ENCODE assay signal across 14 cellular contexts in the genomic region with DNA sequence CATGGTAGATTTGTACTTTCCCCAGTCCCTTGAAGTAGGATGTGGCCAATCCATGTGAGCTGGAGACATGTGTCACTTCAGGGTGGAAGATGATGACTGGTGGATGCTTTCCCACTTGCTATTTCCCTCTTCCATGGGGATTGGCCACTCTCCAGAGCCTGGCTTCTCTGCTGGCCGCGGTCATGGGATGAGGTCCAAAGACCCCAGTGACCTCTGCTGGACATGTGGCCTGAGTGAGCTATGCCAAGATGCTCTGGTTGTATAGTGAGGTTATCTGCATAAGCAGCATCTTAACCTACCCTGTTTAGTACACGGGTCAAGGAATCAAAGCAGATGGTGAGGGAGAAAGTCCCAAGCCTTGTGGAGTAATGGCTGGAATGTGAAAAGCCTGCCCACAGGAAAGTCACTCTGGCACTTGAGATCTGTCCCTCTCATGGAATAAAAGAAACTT. TPM values are rescaled to one million over a fixed set of nuclear protein-coding genes. Genes with fewer than 3 reads are reported as not detected.
A peak's percentile ranks its signal among the peaks of the same experiment; 100 is the strongest.
DNase-seq lines count a peak whose midpoint lies in the region; ATAC-seq and TF ChIP-seq lines count a peak whose summit lies in the region.
"Had no signal": no experiment of that assay in that cellular context is flagged by ENCODE, and none has a peak within 500 bp of the region (broad histone marks: within the 10 kb centered on the region; RNA-seq: fewer than 3 reads in every experiment).

No MANE protein-coding gene starts in this region.

- POLR2A ChIA-PET in T-cell (lab: Charles Lee) = no interaction called here

- no peaks in the 10 kb centered on the region for H3K4me1 ChIP-seq in liver (ENCODE audit: control insufficient read depth in 4 of 4, insufficient read depth in 4 of 4, low read length in 3 of 4)
- peaks cover 68% of the 10 kb centered on the region for H3K4me1 ChIP-seq in suprapubic skin
- no peaks in the 10 kb centered on the region for H3K4me1 ChIP-seq in colonic mucosa

- H3K4me3 ChIP-seq in MG63 = no peak overlapping the region
- H3K4me3 ChIP-seq in liver (ENCODE audit: low read depth in 1 of 3, low read length in 3 of 3) = no peak overlapping the region
- no peak overlapping the region for H3K4me3 ChIP-seq in suprapubic skin
- no peak overlapping the region for H3K4me3 ChIP-seq in colonic mucosa

- TF ChIP-seq CTCF in liver (IDR thresholded peaks at IDR 0.05; ENCODE audit: low read depth, low read length, missing input control) = no peak
- no peak for TF ChIP-seq CTCF in suprapubic skin (IDR thresholded peaks at IDR 0.05)
- no peak for TF ChIP-seq CTCF in colonic mucosa (IDR thresholded peaks at IDR 0.05)

- H3K9me3 ChIP-seq in MG63 (no peaks in the 10 kb centered on the region), liver (ENCODE audit: control insufficient read depth in 4 of 4, low read length in 3 of 4) (no peaks in the 10 kb centered on the region), suprapubic skin (no peaks in the 10 kb centered on the region), colonic mucosa (no peaks in the 10 kb centered on the region)

- WGBS in liver = 48% methylated on average over 3 of the region's 3 CpGs
- WGBS in suprapubic skin = 43% methylated on average over 3 of the region's 3 CpGs

- TF ChIP-seq EP300 in suprapubic skin (IDR thresholded peaks at IDR 0.05) = no peak

- H3K27me3 ChIP-seq in MG63 (no peaks in the 10 kb centered on the region), liver (ENCODE audit: control insufficient read depth in 4 of 4, insufficient read depth in 4 of 4, low read length in 3 of 4) (no peaks in the 10 kb centered on the region), suprapubic skin (no peaks in the 10 kb centered on the region), colonic mucosa (no peaks in the 10 kb centered on the region)

- H3K36me3 Mint-ChIP-seq in T-cell = no peaks in the 10 kb centered on the region
- H3K36me3 Mint-ChIP-seq: CD4-positive, alpha-beta memory T cell had no signal

- peaks cover 0 to 15% of the 10 kb centered on the region in 2 donors for H3K27me3 Mint-ChIP-seq in T-cell

- H3K4me1 Mint-ChIP-seq in T-cell = no peaks in the 10 kb centered on the region
- H3K4me1 Mint-ChIP-seq: CD4-positive, alpha-beta memory T cell had no signal

- ATAC-seq in HG03460 (IDR thresholded peaks at IDR 0.05; ENCODE audit: unreplicated experiment) = no peak
- no peak for ATAC-seq in T-cell (replicated peaks in 1 of 4)

- CTCF ChIA-PET in T-cell (lab: Charles Lee) = no interaction called here

- DNase-seq in MG63 = peak; percentile 70
- peak; percentile 55 for DNase-seq in cerebellar cortex (ENCODE audit: low spot score)
- no peak for DNase-seq in suprapubic skin (ENCODE audit: low spot score in 2 of 2)
- no peak for DNase-seq in colonic mucosa
- DNase-seq in middle frontal gyrus (ENCODE audit: extremely low spot score, low spot score) = no peak
- DNase-seq in T-cell = no peak
- DNase-seq: activated CD4-positive, CD25-positive, alpha-beta regulatory T cell treated with anti-CD3 and anti-CD28 coated beads, Interleukin-2, amount 50 U/mL, for 72 hours; CD4-positive, alpha-beta memory T cell; KBM-7; midbrain; NCI-H187; retina had no signal

- H3K27ac ChIP-seq in liver (ENCODE audit: low read depth in 1 of 2, low read length in 2 of 2) (no peak overlapping the region), suprapubic skin (peak overlapping the region; percentile 39), colonic mucosa (no peak overlapping the region)

- TF ChIP-seq POLR2A in suprapubic skin (IDR thresholded peaks at IDR 0.05) = no peak

- H3K9ac ChIP-seq in liver (ENCODE audit: low read depth in 1 of 2, low read length in 2 of 2) = no peak overlapping the region
- no peak overlapping the region for H3K9ac ChIP-seq in colonic mucosa (ENCODE audit: low read depth in 2 of 2, low read length in 2 of 2)

- H3K9me3 Mint-ChIP-seq in T-cell = no peaks in the 10 kb centered on the region

- no peak overlapping the region for H3K4me3 Mint-ChIP-seq in T-cell
- H3K4me3 Mint-ChIP-seq: CD4-positive, alpha-beta memory T cell had no signal

- intact Hi-C loops in colonic mucosa (cut with DNase I) = no loop called here

- H3K27ac Mint-ChIP-seq in T-cell = no peak overlapping the region

- H3K36me3 ChIP-seq in MG63 = peaks cover 43% of the 10 kb centered on the region
- no peaks in the 10 kb centered on the region for H3K36me3 ChIP-seq in liver (ENCODE audit: control insufficient read depth in 4 of 4, insufficient read depth in 3 of 4, low read depth in 1 of 4, low read length in 3 of 4)
- H3K36me3 ChIP-seq in suprapubic skin = peaks cover 12% of the 10 kb centered on the region
- no peaks in the 10 kb centered on the region for H3K36me3 ChIP-seq in colonic mucosa

- no peak for TF ChIP-seq RAD21 in liver (IDR thresholded peaks at IDR 0.05)

TF ChIP-seq in liver, 16 proteins besides CTCF, POLR2A, EP300 and RAD21:
- TF ChIP-seq, protein P1, sequence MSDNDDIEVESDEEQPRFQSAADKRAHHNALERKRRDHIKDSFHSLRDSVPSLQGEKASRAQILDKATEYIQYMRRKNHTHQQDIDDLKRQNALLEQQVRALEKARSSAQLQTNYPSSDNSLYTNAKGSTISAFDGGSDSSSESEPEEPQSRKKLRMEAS (IDR thresholded peaks at IDR 0.05) = no peak
- peak; percentile 69 for TF ChIP-seq NR2F2 (IDR thresholded peaks at IDR 0.05)

RNA-seq across cellular contexts. Expression of a gene that starts 47.1 kb away (rescaled TPM):
- 4.4 and 15.2 TPM in 2 replicates for total RNA-seq in MG63 (2014; rRNA removed; shearing (Covaris generic); ENCODE audit: low replicate concordance)
- 1 to 10 TPM; 1.4 to 3.3 TPM for total RNA-seq in liver
- 1 to 10 TPM; 1.1 to 3.0 TPM for polyA plus RNA-seq in liver
- 10 to 100 TPM; 29.1 to 42.1 (median 31.3) TPM for total RNA-seq in suprapubic skin
- 10 to 100 TPM; 12.2 to 13.2 TPM for total RNA-seq in colonic mucosa
- total RNA-seq in T-cell = under 1 TPM; 0.15 to 0.69 (median 0.38) TPM
- polyA plus RNA-seq: CD4-positive, alpha-beta memory T cell had no signal

Comparison
In these comparisons a context has a peak if more than half of its experiments do, and no peak if none do; other contexts are left out.
1. DNase-seq: peak in MG63 (single experiment) and cerebellar cortex (single experiment); none in suprapubic skin (0 of 2), colonic mucosa (single experiment), middle frontal gyrus (single experiment) and T-cell (0 of 34).